ENCODE assay signal across 8 cellular contexts in the genomic region with DNA sequence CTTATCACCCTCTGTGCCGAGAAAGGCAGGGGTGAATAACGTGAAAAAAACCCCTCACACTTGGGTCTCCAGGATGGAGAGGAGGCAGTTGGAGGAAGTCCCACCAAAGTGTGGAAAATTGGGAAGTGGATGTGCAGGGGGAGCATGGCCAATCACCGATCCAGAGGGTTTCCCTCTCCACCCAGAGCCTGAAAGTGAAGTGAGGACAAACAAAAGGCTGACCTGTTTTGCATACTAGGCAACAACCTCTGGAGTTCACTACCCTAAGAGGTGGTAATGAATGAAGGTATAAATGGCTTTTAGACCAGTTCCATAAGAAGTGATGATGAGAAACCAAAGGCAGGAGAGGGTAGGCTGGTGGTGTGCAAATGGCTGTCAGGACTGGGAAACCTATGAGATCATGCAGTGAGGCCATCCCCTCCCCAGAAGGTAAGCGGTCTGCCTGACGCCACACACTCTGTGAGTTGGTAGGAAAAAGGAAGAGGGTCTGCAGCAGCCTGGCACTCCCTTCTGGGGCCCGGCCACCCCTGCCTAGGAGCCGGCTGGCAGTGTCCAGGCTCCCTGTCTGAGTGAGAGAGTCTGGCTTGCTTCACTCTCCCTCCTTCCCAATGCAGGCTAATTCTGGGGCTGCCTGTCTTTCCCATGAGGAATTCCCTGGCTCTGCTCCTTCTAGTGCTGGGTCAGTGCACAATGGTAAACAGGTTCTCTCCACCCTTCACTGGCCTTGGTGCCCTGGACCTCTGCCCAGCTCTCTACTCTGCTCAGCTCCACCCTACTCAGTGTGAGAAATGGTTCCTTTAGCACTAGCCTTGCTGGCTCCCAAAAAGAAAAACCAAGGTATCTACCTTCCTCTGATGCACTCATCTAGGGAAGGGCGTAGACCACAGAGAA. TPM values are rescaled to one million over a fixed set of nuclear protein-coding genes. Genes with fewer than 3 reads are reported as not detected.
DNase-seq lines count a peak whose midpoint lies in the region; ATAC-seq and TF ChIP-seq lines count a peak whose summit lies in the region.

No MANE protein-coding gene starts in this region.

- H3K4me1 ChIP-seq in breast epithelium, result peaks cover 29 to 54% of the 10 kb centered on the region in 2 donors
- peaks cover 98% of the 10 kb centered on the region for H3K4me1 ChIP-seq in lower lobe of right lung
- H3K4me1 ChIP-seq in upper lobe of right lung, result peaks cover 88% of the 10 kb centered on the region

- peaks cover 91% of the 10 kb centered on the region for H3K4me1 Mint-ChIP-seq in activated CD4-positive, alpha-beta T cell treated with anti-CD3 and anti-CD28 coated beads, Interleukin-2, amount 10 ng/mL, durations not matched to agents 24 days and 14 days

- peak overlapping the region; percentile 72 for H3K4me3 Mint-ChIP-seq in activated CD4-positive, alpha-beta T cell treated with anti-CD3 and anti-CD28 coated beads, Interleukin-2, amount 10 ng/mL, durations not matched to agents 24 days and 14 days

- H3K27me3 Mint-ChIP-seq in activated CD4-positive, alpha-beta T cell treated with anti-CD3 and anti-CD28 coated beads, Interleukin-2, amount 10 ng/mL, durations not matched to agents 24 days and 14 days, result no peaks in the 10 kb centered on the region

- H3K36me3 ChIP-seq in breast epithelium (no peaks in the 10 kb centered on the region), lower lobe of right lung (peaks cover 5% of the 10 kb centered on the region), upper lobe of right lung (no peaks in the 10 kb centered on the region)

- H3K27ac Mint-ChIP-seq in activated CD4-positive, alpha-beta T cell treated with anti-CD3 and anti-CD28 coated beads, Interleukin-2, amount 10 ng/mL, durations not matched to agents 24 days and 14 days, result peak overlapping the region; percentile 70

- H3K27ac ChIP-seq in breast epithelium (peak overlapping the region; percentile 88 to 96), lower lobe of right lung (peak overlapping the region; percentile 91), upper lobe of right lung (peak overlapping the region; percentile 89)

- peaks cover 32% of the 10 kb centered on the region for H3K36me3 Mint-ChIP-seq in activated CD4-positive, alpha-beta T cell treated with anti-CD3 and anti-CD28 coated beads, Interleukin-2, amount 10 ng/mL, durations not matched to agents 24 days and 14 days (ENCODE audit: low read depth)

- TF ChIP-seq CTCF in breast epithelium (IDR thresholded peaks at IDR 0.05) (no peak), lower lobe of right lung (IDR thresholded peaks at IDR 0.05) (no peak), upper lobe of right lung (IDR thresholded peaks at IDR 0.05) (no peak)

- H3K27me3 ChIP-seq in breast epithelium (no peaks in the 10 kb centered on the region), lower lobe of right lung (ENCODE audit: low read depth) (no peaks in the 10 kb centered on the region), upper lobe of right lung (no peaks in the 10 kb centered on the region)

- no peaks in the 10 kb centered on the region for H3K9me3 ChIP-seq in breast epithelium
- no peaks in the 10 kb centered on the region for H3K9me3 ChIP-seq in lower lobe of right lung
- no peaks in the 10 kb centered on the region for H3K9me3 ChIP-seq in upper lobe of right lung

- intact Hi-C loops in activated CD4-positive, alpha-beta T cell treated with anti-CD3 and anti-CD28 coated beads, Interleukin-2, amount 10 ng/mL, durations not matched to agents 24 days and 14 days (cut with micrococcal nuclease), result no loop called here
- intact Hi-C loops in breast epithelium (cut with DNase I; ENCODE audit: low total_unique reads), result no loop called here
- intact Hi-C loops in lower lobe of right lung (cut with DNase I), result no loop called here
- intact Hi-C loops in upper lobe of right lung (cut with DNase I), result no loop called here

- H3K9me3 Mint-ChIP-seq in activated CD4-positive, alpha-beta T cell treated with anti-CD3 and anti-CD28 coated beads, Interleukin-2, amount 10 ng/mL, durations not matched to agents 24 days and 14 days, result no peaks in the 10 kb centered on the region

- peak overlapping the region in 1 of 3 donors; percentile 29 for H3K4me3 ChIP-seq in breast epithelium
- H3K4me3 ChIP-seq in lower lobe of right lung, result no peak overlapping the region
- no peak overlapping the region for H3K4me3 ChIP-seq in upper lobe of right lung

- no peak for TF ChIP-seq POLR2A in breast epithelium (IDR thresholded peaks at IDR 0.05)

- ATAC-seq in lower lobe of right lung (peak; percentile 84 to 85), upper lobe of right lung (peak; percentile 83), GM18858 (IDR thresholded peaks at IDR 0.05; ENCODE audit: unreplicated experiment) (no peak)

- no peak for DNase-seq in activated CD4-positive, alpha-beta T cell treated with anti-CD3 and anti-CD28 coated beads, Interleukin-2, amount 10 ng/mL, durations not matched to agents 24 days and 14 days
- no peak for DNase-seq in activated CD4-positive, alpha-beta T cell treated with anti-CD3 and anti-CD28 coated beads, Interleukin-2, amount 50 U/mL, for 48 hours
- DNase-seq in breast epithelium (ENCODE audit: low spot score in 2 of 2) (peak; percentile 78 to 81), lower lobe of right lung (peak; percentile 77), upper lobe of right lung (peak; percentile 83), NCI-H510A (lab: John Stamatoyannopoulos, UW) (no peak), activated gamma-delta T cell treated with Interleukin-2 at 50 U/mL for 16 hours (no peak)

RNA-seq across cellular contexts. Expression of a gene that starts 15.6 kb away (rescaled TPM):
- 18.9 and 19.3 TPM in 2 replicates for total RNA-seq in activated CD4-positive, alpha-beta T cell treated with anti-CD3 and anti-CD28 coated beads, Interleukin-2, amount 10 ng/mL, durations not matched to agents 24 days and 14 days
- 10 to 100 TPM; 25.0 to 50.1 (median 32.4) TPM for total RNA-seq in breast epithelium
- total RNA-seq in lower lobe of right lung, result 27.4 TPM
- 29.6 TPM for total RNA-seq in upper lobe of right lung

RNA-seq across cellular contexts. Expression of a gene that starts 21.8 kb away (rescaled TPM):
- 4.7 and 7.3 TPM in 2 replicates for total RNA-seq in activated CD4-positive, alpha-beta T cell treated with anti-CD3 and anti-CD28 coated beads, Interleukin-2, amount 10 ng/mL, durations not matched to agents 24 days and 14 days
- total RNA-seq in breast epithelium, result 10 to 100 TPM; 15.5 to 26.6 (median 20.6) TPM
- total RNA-seq in lower lobe of right lung, result 16.2 TPM
- total RNA-seq in upper lobe of right lung, result 15.9 TPM

RNA-seq across cellular contexts. Expression of a gene that starts 44.5 kb away (rescaled TPM):
- total RNA-seq in activated CD4-positive, alpha-beta T cell treated with anti-CD3 and anti-CD28 coated beads, Interleukin-2, amount 10 ng/mL, durations not matched to agents 24 days and 14 days, result 61.0 and 62.8 TPM in 2 replicates
- total RNA-seq in breast epithelium, result 1 to 10 TPM; 1.3 to 2.5 (median 1.3) TPM
- 1.1 TPM for total RNA-seq in lower lobe of right lung
- 1.6 TPM for total RNA-seq in upper lobe of right lung

RNA-seq across cellular contexts. Expression of a gene that starts 45.6 kb away (rescaled TPM):
- 314 and 319 TPM in 2 replicates for total RNA-seq in activated CD4-positive, alpha-beta T cell treated with anti-CD3 and anti-CD28 coated beads, Interleukin-2, amount 10 ng/mL, durations not matched to agents 24 days and 14 days
- 10 to 100 TPM; 47.7 to 68.6 (median 47.9) TPM for total RNA-seq in breast epithelium
- total RNA-seq in lower lobe of right lung, result 162 TPM
- 164 TPM for total RNA-seq in upper lobe of right lung

RNA-seq across cellular contexts. Expression of a gene that starts 45.7 kb away (rescaled TPM):
- total RNA-seq in activated CD4-positive, alpha-beta T cell treated with anti-CD3 and anti-CD28 coated beads, Interleukin-2, amount 10 ng/mL, durations not matched to agents 24 days and 14 days, result 2.9 and 3.2 TPM in 2 replicates
- 1 to 10 TPM; 2.6 to 7.5 (median 6.6) TPM for total RNA-seq in breast epithelium
- 5.2 TPM for total RNA-seq in lower lobe of right lung
- total RNA-seq in upper lobe of right lung, result 2.7 TPM

Comparison
In these comparisons a context has a peak if more than half of its experiments do, and no peak if none do; other contexts are left out.
1. DNase-seq: peak in breast epithelium (2 of 2), lower lobe of right lung (single experiment) and upper lobe of right lung (single experiment); none in activated CD4-positive, alpha-beta T cell treated with anti-CD3 and anti-CD28 coated beads, Interleukin-2, amount 10 ng/mL, durations not matched to agents 24 days and 14 days (single experiment), activated CD4-positive, alpha-beta T cell treated with anti-CD3 and anti-CD28 coated beads, Interleukin-2, amount 50 U/mL, for 48 hours (0 of 2), NCI-H510A (single experiment) and activated gamma-delta T cell treated with Interleukin-2 at 50 U/mL for 16 hours (single experiment).
2. RNA of a gene that starts 44.5 kb away (total RNA-seq): 61.0 to 62.8 TPM in activated CD4-positive, alpha-beta T cell treated with anti-CD3 and anti-CD28 coated beads, Interleukin-2, amount 10 ng/mL, durations not matched to agents 24 days and 14 days; 1.6 TPM in upper lobe of right lung (single experiment), 1.3 to 2.5 TPM in breast epithelium and 1.1 TPM in lower lobe of right lung (single experiment); every median in the first group is over 10 times any median in the second.
3. Peak in every context shown above with its lines, with median percentiles within 50 percentile points of each other: H3K27ac ChIP-seq.